Comparison of ENCODE assay signal across 8 cellular contexts in genomic region chr2:43217228-43218220, GRCh38. TPM values are rescaled to one million over a fixed set of nuclear protein-coding genes. Genes with fewer than 3 reads are reported as not detected.
DNase-seq lines count a peak whose midpoint lies in the region; ATAC-seq, FAIRE-seq and TF ChIP-seq lines count a peak whose summit lies in the region.

No MANE protein-coding gene starts in this region.

- TF ChIP-seq CTCF in heart left ventricle (IDR thresholded peaks at IDR 0.05) (no peak), K562 (IDR thresholded peaks at IDR 0.05 in 2 of 3, conservative IDR thresholded peaks at IDR 0.05 in 1 of 3; ENCODE audit: insufficient read depth in 2 of 3, low read depth in 1 of 3, low read length in 3 of 3) (no peak), GM13977 (IDR thresholded peaks at IDR 0.05; ENCODE audit: extremely low read depth, insufficient read depth, missing control alignments) (no peak), glutamatergic neuron (IDR thresholded peaks at IDR 0.05; ENCODE audit: partially characterized antibody, unreplicated experiment) (no peak)

- H3K27me3 ChIP-seq in heart left ventricle (no peaks in the 10 kb centered on the region), K562 (ENCODE audit: control insufficient read depth in 2 of 2, insufficient read depth in 2 of 2, low read length in 2 of 2) (no peaks in the 10 kb centered on the region), aorta (ENCODE audit: control insufficient read depth in 1 of 2, insufficient read depth in 2 of 2, low read length in 1 of 2) (no peaks in the 10 kb centered on the region)

- DNase-seq in heart left ventricle, result peak in 1 of 5 donors; percentile 49
- no peak for DNase-seq in Right ventricle myocardium inferior (ENCODE audit: missing footprints)
- DNase-seq in K562 (ENCODE audit: extremely low read depth in 1 of 4, low spot score in 3 of 4), result no peak
- no peak for DNase-seq in aorta
- DNase-seq in GM13977 (ENCODE audit: low spot score), result no peak
- no peak for DNase-seq in activated T-cell treated with anti-CD3 and anti-CD28 coated beads, Interleukin-2, amount 50 U/mL, for 4 hours
- no peak for DNase-seq in glutamatergic neuron

- in situ Hi-C loops in K562 (cut with MboI), result no loop called here
- in situ Hi-C loops in GM13977 (cut with MboI; ENCODE audit: low pct_unique_long_range_greater_than_20kb, low sequenced_read_pairs, unreplicated experiment), result no loop called here

- TF ChIP-seq POLR2A in heart left ventricle (IDR thresholded peaks at IDR 0.05) (no peak), K562 (conservative IDR thresholded peaks at IDR 0.05) (no peak)

- POLR2A ChIA-PET in K562 (lab: Yijun Ruan, JAX), result interaction anchor here (0.5 to 1.8 kb wide), 5 partner anchors 8 to 43 kb away, joined by 3 to 9 read pairs (median 4); partner anchors contain the start of gene ZFP36L2

- WGBS in heart left ventricle, 4 donors, result 36 to 56% (median 41%) methylated on average over 13 to 14 of the region's 14 CpGs
- 74% methylated on average over 13 of the region's 14 CpGs for WGBS in K562 (ENCODE audit: insufficient coverage, low coverage, missing lambda C conversion rate)
- WGBS in mesodermal cell (ENCODE audit: insufficient coverage in 2 of 2), 2 experiments, result 8 to 26% methylated on average over 4 to 8 of the region's 14 CpGs
- WGBS in aorta, 2 donors, result 23 to 24% methylated on average over 14 of the region's 14 CpGs

- FAIRE-seq in K562 (lab: Jason Lieb, UNC), result no peak

- H3K27me3 Mint-ChIP-seq in activated T-cell treated with anti-CD3 and anti-CD28 coated beads, Interleukin-2, amount 50 U/mL, for 4 hours (ENCODE audit: low read depth), result no peaks in the 10 kb centered on the region
- H3K27me3 Mint-ChIP-seq in glutamatergic neuron (ENCODE audit: unreplicated experiment), result peaks cover 4% of the 10 kb centered on the region

- H3K27ac Mint-ChIP-seq in glutamatergic neuron (ENCODE audit: unreplicated experiment), result no peak overlapping the region

- peaks cover 2% of the 10 kb centered on the region for H3K36me3 Mint-ChIP-seq in activated T-cell treated with anti-CD3 and anti-CD28 coated beads, Interleukin-2, amount 50 U/mL, for 4 hours (ENCODE audit: insufficient read depth)
- H3K36me3 Mint-ChIP-seq in glutamatergic neuron (ENCODE audit: unreplicated experiment), result no peaks in the 10 kb centered on the region

- ATAC-seq in heart left ventricle (no peak), Right ventricle myocardium inferior (no peak), K562 (no peak), aorta (ENCODE audit: low FRiP score) (no peak)
- ATAC-seq in activated T-cell treated with anti-CD3 and anti-CD28 coated beads, Interleukin-2, amount 50 U/mL, for 4 hours, result no peak

- H3K9me3 Mint-ChIP-seq in activated T-cell treated with anti-CD3 and anti-CD28 coated beads, Interleukin-2, amount 50 U/mL, for 4 hours, result no peaks in the 10 kb centered on the region
- peaks cover 3% of the 10 kb centered on the region for H3K9me3 Mint-ChIP-seq in glutamatergic neuron (ENCODE audit: unreplicated experiment)

- H3K9ac ChIP-seq in K562 (ENCODE audit: insufficient read depth in 1 of 2, low read depth in 2 of 2, low read length in 2 of 2), result peak overlapping the region; percentile 50 to 83; a peak in 2 of 4 replicates

- peaks cover 0 to 10% (median 5%) of the 10 kb centered on the region in 9 donors for H3K36me3 ChIP-seq in heart left ventricle
- peaks cover 5% of the 10 kb centered on the region; the same call in 1 of the 3 replicates for H3K36me3 ChIP-seq in K562 (ENCODE audit: control insufficient read depth, insufficient read depth, low read length)
- H3K36me3 ChIP-seq in mesodermal cell (ENCODE audit: control insufficient read depth, insufficient read depth, low read length), result peaks cover 4% of the 10 kb centered on the region
- H3K36me3 ChIP-seq in aorta (ENCODE audit: control insufficient read depth in 1 of 2, insufficient read depth in 2 of 2, low read length in 1 of 2), result no peaks in the 10 kb centered on the region

- H3K27ac ChIP-seq in heart left ventricle (peak overlapping the region; percentile 96 to 99 (median 99)), K562 (ENCODE audit: extremely low read depth, low read depth, low read length) (peak overlapping the region; percentile 86; the same call in 1 of the 3 replicates), mesodermal cell (ENCODE audit: low read depth, low read length, severe bottlenecking) (peak overlapping the region; percentile 96), aorta (ENCODE audit: low read depth in 1 of 2, low read length in 2 of 2) (peak overlapping the region; percentile 32 to 87)

- peaks cover 35% of the 10 kb centered on the region for H3K79me2 ChIP-seq in K562 (ENCODE audit: control insufficient read depth, insufficient read depth, low read length)

- H3K4me3 Mint-ChIP-seq in activated T-cell treated with anti-CD3 and anti-CD28 coated beads, Interleukin-2, amount 50 U/mL, for 4 hours, result no peak overlapping the region
- H3K4me3 Mint-ChIP-seq in glutamatergic neuron (ENCODE audit: unreplicated experiment), result no peak overlapping the region

- H3K4me1 ChIP-seq in heart left ventricle (peaks cover 6 to 73% (median 55%) of the 10 kb centered on the region in 12 donors), K562 (replicated peaks in 1 of 2; ENCODE audit: control insufficient read depth in 2 of 2, insufficient read depth in 2 of 2, low read length in 2 of 2) (peaks cover 27 to 47% of the 10 kb centered on the region in 2 experiments), mesodermal cell (ENCODE audit: control insufficient read depth, insufficient read depth, low read length, poor library complexity, severe bottlenecking) (peaks cover 49% of the 10 kb centered on the region), aorta (ENCODE audit: control insufficient read depth in 1 of 2, insufficient read depth in 2 of 2, low read length in 2 of 2) (no peaks in the 10 kb centered on the region)

- H3K4me1 Mint-ChIP-seq in activated T-cell treated with anti-CD3 and anti-CD28 coated beads, Interleukin-2, amount 50 U/mL, for 4 hours (ENCODE audit: low read depth), result peaks cover 59% of the 10 kb centered on the region
- H3K4me1 Mint-ChIP-seq in glutamatergic neuron (ENCODE audit: low read depth, unreplicated experiment), result peaks cover 29% of the 10 kb centered on the region

- H3K9me3 ChIP-seq in heart left ventricle (no peaks in the 10 kb centered on the region), K562 (replicated peaks; ENCODE audit: control insufficient read depth, insufficient read depth, low read depth, low read length) (no peaks in the 10 kb centered on the region), mesodermal cell (ENCODE audit: control insufficient read depth, low read length) (no peaks in the 10 kb centered on the region), aorta (ENCODE audit: control insufficient read depth, low read length) (no peaks in the 10 kb centered on the region)

- no peak for TF ChIP-seq EP300 in K562 (IDR thresholded peaks at IDR 0.05; ENCODE audit: low read length)

- H3K9me1 ChIP-seq in K562 (ENCODE audit: control insufficient read depth, insufficient read depth, low read length), result no peaks in the 10 kb centered on the region

- peak overlapping the region; percentile 91; the same call in 1 of the 2 replicates for H2AFZ ChIP-seq in K562 (ENCODE audit: low read depth, low read length)

- BruUV-seq in K562 (replicated peaks; lab: Mats Ljungman, UMichigan), result no TSS peak

- intact Hi-C loops in heart left ventricle (cut with DNase I) (loop anchor here in 9 of 10 donors (1.0 to 10.0 kb wide), 6 partner anchors 35 to 63 kb away; no protein-coding TSS in a partner anchor), Right ventricle myocardium inferior (cut with DNase I) (loop anchor here (2.0 to 5.0 kb wide), 3 partner anchors 40 to 87 kb away; no protein-coding TSS in a partner anchor), K562 (cut with micrococcal nuclease) (no loop called here), aorta (cut with DNase I) (loop anchor here (2.0 to 10.0 kb wide), 6 partner anchors 40 to 143 kb away; no protein-coding TSS in a partner anchor)

- TF ChIP-seq RAD21 in K562 (CRISPR knock-in tag; conservative IDR thresholded peaks at IDR 0.05 in 1 of 2, IDR thresholded peaks at IDR 0.05 in 1 of 2), result no peak

- CTCF ChIA-PET in K562 (lab: Yijun Ruan, JAX; ENCODE audit: low intra/inter-chr PET ratio), result no interaction called here

- no peak overlapping the region for H3K4me2 ChIP-seq in K562 (ENCODE audit: insufficient read depth, low read length)

- H3K4me3 ChIP-seq in heart left ventricle (peak overlapping the region in 8 of 12 donors; percentile 2 to 97 (median 82)), K562 (no peak overlapping the region), mesodermal cell (ENCODE audit: extremely low read depth, insufficient read depth, low read length, poor library complexity, severe bottlenecking) (no peak overlapping the region), aorta (ENCODE audit: low read length in 2 of 2) (no peak overlapping the region)

- H4K20me1 ChIP-seq in K562 (replicated peaks; ENCODE audit: control insufficient read depth, insufficient read depth, low read length), result no peaks in the 10 kb centered on the region

RNA-seq across cellular contexts. Expression of gene ZFP36L2, which starts 8.9 kb away (rescaled TPM):
- 10 to 100 TPM; 28.8 to 94.4 (median 44.9) TPM for total RNA-seq in heart left ventricle
- 10 to 100 TPM; 29.2 to 29.5 TPM for polyA plus RNA-seq in heart left ventricle
- total RNA-seq in Right ventricle myocardium inferior, result 51.1 TPM
- 9.5 and 13.7 TPM in 2 replicates for total RNA-seq in K562 (2011; cell fraction: chromatin; rRNA removed; ENCODE audit: low replicate concordance)
- total RNA-seq in K562 (2011; cell fraction: nucleolus; rRNA removed), result 9.7 and 10.2 TPM in 2 replicates
- total RNA-seq in K562 (2011; cell fraction: nucleoplasm; rRNA removed), result 11.8 and 19.4 TPM in 2 replicates
- 4.1 and 6.2 TPM in 2 replicates for total RNA-seq in K562 (2014; rRNA removed)
- total RNA-seq in K562 (2014; rRNA removed; fragmentation: Illumina TruSeq; extraction: Trizol), result 6.2 and 6.4 TPM in 2 replicates
- total RNA-seq in K562 (2015; rRNA removed; fragmentation: Illumina TruSeq; extraction: Trizol), result 6.6 and 7.9 TPM in 2 replicates
- 60.6 and 62.1 TPM in 2 replicates for total RNA-seq in K562 (2021)
- polyA plus RNA-seq in K562 (2011; rRNA removed), result 6.5 and 11.7 TPM in 2 replicates
- 3.1 and 12.8 TPM in 2 replicates for polyA plus RNA-seq in K562 (2011; cell fraction: cytosol; rRNA removed)
- polyA plus RNA-seq in K562 (2011; cell fraction: nucleus; rRNA removed), result 6.0 and 19.0 TPM in 2 replicates
- polyA plus RNA-seq in K562 (2012), result 27.2 and 38.8 TPM in 2 replicates
- 20.0 and 20.3 TPM in 2 replicates for polyA plus RNA-seq in K562 (2014; fragmentation: Illumina TruSeq; extraction: Trizol)
- 10 to 100 TPM; 32.4 to 42.8 TPM for polyA plus RNA-seq in K562 (2014; fragmentation: Nextera tagmentation; extraction: Ambion mirVana)
- polyA plus RNA-seq in K562 (2014; rRNA removed), result 21.8 and 23.7 TPM in 2 replicates
- polyA minus RNA-seq in K562 (2011; rRNA and poly(A)+ RNA removed), result 4.3 and 5.1 TPM in 2 replicates
- polyA minus RNA-seq in K562 (2011; cell fraction: cytosol; rRNA and poly(A)+ RNA removed), result 17.1 and 23.8 TPM in 2 replicates
- 6.4 and 8.1 TPM in 2 replicates for polyA minus RNA-seq in K562 (2011; cell fraction: nucleus; rRNA and poly(A)+ RNA removed)
- 59.1 TPM for polyA plus RNA-seq in mesodermal cell (2013, experiment 1 of 2)
- 51.5 TPM for polyA plus RNA-seq in mesodermal cell (2013, experiment 2 of 2)
- 100 to 1,000 TPM; 180 to 231 TPM for total RNA-seq in aorta
- polyA plus RNA-seq in aorta, result 100 to 1,000 TPM in 1 of 2 donors, 10 to 100 TPM in 1; 71.9 to 118 TPM
- total RNA-seq in activated T-cell treated with anti-CD3 and anti-CD28 coated beads, Interleukin-2, amount 50 U/mL, for 4 hours, result 10 to 100 TPM; 67.7 to 81.4 (median 75.5) TPM
- 0.88 TPM for total RNA-seq in glutamatergic neuron (ENCODE audit: unreplicated experiment)

Comparison
In these comparisons a context has a peak if more than half of its experiments do, and no peak if none do; other contexts are left out.
1. H3K4me3 ChIP-seq: peak in heart left ventricle (8 of 12); none in K562 (single experiment), mesodermal cell (single experiment) and aorta (0 of 2).
2. Peak in every context shown above with its lines, with median percentiles within 50 percentile points of each other: H3K27ac ChIP-seq.